ENCODE assay signal across 11 cellular contexts in the genomic region with DNA sequence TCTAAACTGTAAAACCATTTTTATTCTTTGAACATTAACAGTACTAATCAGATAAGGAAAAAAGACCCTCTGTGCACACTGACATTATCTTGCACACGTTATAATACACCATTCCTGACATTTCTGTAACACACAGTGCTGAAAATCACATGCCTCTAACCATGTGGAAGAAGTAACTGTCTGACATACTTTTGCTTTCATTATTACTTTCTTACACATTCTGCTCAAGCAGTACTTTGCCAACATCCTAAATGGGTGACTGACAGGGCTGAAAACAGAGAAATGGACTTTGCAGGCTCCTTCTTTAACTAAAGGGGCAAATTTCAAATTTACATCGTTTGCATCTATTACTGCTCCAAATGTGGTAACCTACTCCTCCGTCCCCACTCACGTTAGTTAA. TPM values are rescaled to one million over a fixed set of nuclear protein-coding genes. Genes with fewer than 3 reads are reported as not detected.
DNase-seq lines count a peak whose midpoint lies in the region; ATAC-seq, FAIRE-seq and TF ChIP-seq lines count a peak whose summit lies in the region.
"Had no signal": no experiment of that assay in that cellular context is flagged by ENCODE, and none has a peak within 500 bp of the region (broad histone marks: within the 10 kb centered on the region; RNA-seq: fewer than 3 reads in every experiment).

No MANE protein-coding gene starts in this region.

- H3K9ac ChIP-seq in colonic mucosa (ENCODE audit: low read depth in 2 of 2, low read length in 2 of 2), result no peak overlapping the region

- no peaks in the 10 kb centered on the region for H3K27me3 ChIP-seq in colonic mucosa

- intact Hi-C loops in colonic mucosa (cut with DNase I), result no loop called here

- peaks cover 11% of the 10 kb centered on the region for H3K36me3 ChIP-seq in colonic mucosa

- H3K4me3 ChIP-seq in colonic mucosa, result no peak overlapping the region

- DNase-seq in foreskin melanocyte, result peak; percentile 11
- DNase-seq in Kasumi-1 (lab: John Stamatoyannopoulos, UW), result no peak
- DNase-seq in colonic mucosa, result no peak
- no peak for DNase-seq in frontal cortex (ENCODE audit: low spot score in 2 of 2)
- DNase-seq in NCI-H2227 treated with DMSO at 0.1 percent for 48 hours (lab: John Stamatoyannopoulos, UW), result no peak
- DNase-seq: activated CD8-positive, alpha-beta memory T cell treated with anti-CD3 and anti-CD28 coated beads for 24 hours; NCI-H2171 treated with DMSO at 0.1 percent for 48 hours had no signal

- H3K27ac ChIP-seq in colonic mucosa, result no peak overlapping the region

- no peak for TF ChIP-seq CTCF in colonic mucosa (IDR thresholded peaks at IDR 0.05)

- ATAC-seq in GM18519 (IDR thresholded peaks at IDR 0.05; ENCODE audit: low FRiP score, unreplicated experiment) (peak; percentile 98), GM21515 (IDR thresholded peaks at IDR 0.05; ENCODE audit: unreplicated experiment) (peak; percentile 99), HG03439 (IDR thresholded peaks at IDR 0.05; ENCODE audit: unreplicated experiment) (peak; percentile 95)

- FAIRE-seq in frontal cortex (lab: Jason Lieb, UNC), result no peak
- FAIRE-seq: endometrium had no signal

- no peaks in the 10 kb centered on the region for H3K4me1 ChIP-seq in colonic mucosa

- no peaks in the 10 kb centered on the region for H3K9me3 ChIP-seq in colonic mucosa

RNA-seq across cellular contexts. Expression of a gene that starts 22.8 kb away (rescaled TPM):
- total RNA-seq in colonic mucosa (under 1 TPM; 0.12 to 0.19 TPM), frontal cortex (0.41 TPM)
